ENCODE assay signal across 26 cellular contexts in genomic region chrX:155957843-155958242, GRCh38. TPM values are rescaled to one million over a fixed set of nuclear protein-coding genes. Genes with fewer than 3 reads are reported as not detected.
DNase-seq lines count a peak whose midpoint lies in the region; ATAC-seq and TF ChIP-seq lines count a peak whose summit lies in the region.
"Had no signal": no experiment of that assay in that cellular context is flagged by ENCODE, and none has a peak within 500 bp of the region (broad histone marks: within the 10 kb centered on the region; RNA-seq: fewer than 3 reads in every experiment).

No MANE protein-coding gene starts in this region.

- H3K36me3 ChIP-seq in GM23338 (ENCODE audit: insufficient read depth) (no peaks in the 10 kb centered on the region; the same call in 1 of the 2 replicates), HUES64 (ENCODE audit: insufficient read depth, low read length) (no peaks in the 10 kb centered on the region), endodermal cell (ENCODE audit: control insufficient read depth, insufficient read depth, low read length) (no peaks in the 10 kb centered on the region), mesodermal cell (ENCODE audit: control insufficient read depth, insufficient read depth, low read length) (no peaks in the 10 kb centered on the region)
- H3K36me3 ChIP-seq: BE2C had no signal

- TF ChIP-seq CTCF in GM23338 (conservative IDR thresholded peaks at IDR 0.05; ENCODE audit: low read depth in 2 of 2) (no peak), endodermal cell (conservative IDR thresholded peaks at IDR 0.05) (no peak)

- 0 out of 2 replicates have a peak, but pooled peaks cover 5% of the 10 kb centered on the region for H3K9me2 ChIP-seq in GM23338 (ENCODE audit: insufficient read depth)
- H3K9me2 ChIP-seq: SK-N-SH had no signal

- intact Hi-C loops in sciatic nerve (cut with DNase I): no loop called here

- DNase-seq in GM23338 (ENCODE audit: low spot score) (no peak), endodermal cell (no peak), sciatic nerve (ENCODE audit: low spot score) (no peak)
- no peak for DNase-seq in activated T-cell treated with anti-CD3 and anti-CD28 coated beads, Interleukin-2, amount 50 U/mL, for 1 hour
- DNase-seq: BE2C; Caco-2; CD4-positive, alpha-beta T cell; DMS 273 treated with DMSO at 0.1 percent for 48 hours; DND-41; KG1; NCI-H1092 treated with DMSO at 0.1 percent for 48 hours; NCI-H1436 treated with DMSO at 0.1 percent for 48 hours; NCI-H2029; NCI-H2227 treated with DMSO at 0.1 percent for 48 hours; NCI-H510A; NCI-H748 treated with DMSO at 0.1 percent for 48 hours; SHP77 treated with DMSO at 0.1 percent for 48 hours; SK-N-SH had no signal

- H3K27me3 ChIP-seq in GM23338 (ENCODE audit: insufficient read depth) (no peaks in the 10 kb centered on the region), HUES64 (ENCODE audit: insufficient read depth, low read length) (no peaks in the 10 kb centered on the region), endodermal cell (ENCODE audit: control insufficient read depth, insufficient read depth, low read length, poor library complexity, severe bottlenecking) (no peaks in the 10 kb centered on the region)
- H3K27me3 ChIP-seq: BE2C had no signal

- H3K4me1 Mint-ChIP-seq in GM23338: peaks cover 21% of the 10 kb centered on the region; the same call in 2 of the 3 replicates
- peaks cover 7% of the 10 kb centered on the region for H3K4me1 Mint-ChIP-seq in endodermal cell

- no peaks in the 10 kb centered on the region for H3F3A ChIP-seq in GM23338 (replicated peaks; ENCODE audit: low read depth)

- peak overlapping the region; percentile 87 for H3K27ac Mint-ChIP-seq in GM23338
- H3K27ac Mint-ChIP-seq in endodermal cell: peak overlapping the region; percentile 87
- H3K27ac Mint-ChIP-seq: CD4-positive, alpha-beta T cell had no signal

- H3K4me1 ChIP-seq in GM23338 (ENCODE audit: insufficient read depth) (peaks cover 24% of the 10 kb centered on the region), HUES64 (ENCODE audit: insufficient read depth, low read length) (peaks cover 5% of the 10 kb centered on the region; the same call in 1 of the 2 replicates), endodermal cell (ENCODE audit: control insufficient read depth, insufficient read depth, low read length) (no peaks in the 10 kb centered on the region), mesodermal cell (ENCODE audit: control insufficient read depth, insufficient read depth, low read length, poor library complexity, severe bottlenecking) (no peaks in the 10 kb centered on the region)
- H3K4me1 ChIP-seq: A549, BE2C had no signal

- H3K4me3 Mint-ChIP-seq in GM23338 (peak overlapping the region; percentile 50; the same call in 2 of the 3 replicates), endodermal cell (no peak overlapping the region)
- H3K4me3 Mint-ChIP-seq: CD4-positive, alpha-beta T cell had no signal

- H2AFZ ChIP-seq in GM23338: no peak overlapping the region

- H3K9me3 ChIP-seq in HUES64 (ENCODE audit: insufficient read depth, low read depth, low read length): peaks cover 52% of the 10 kb centered on the region
- H3K9me3 ChIP-seq in endodermal cell (ENCODE audit: control insufficient read depth, low read length): peaks cover 39% of the 10 kb centered on the region
- H3K9me3 ChIP-seq in mesodermal cell (ENCODE audit: control insufficient read depth, low read length): peaks cover 28% of the 10 kb centered on the region
- H3K9me3 ChIP-seq: A549, BE2C, Caco-2, SK-N-SH had no signal

- H3K36me3 Mint-ChIP-seq in GM23338 (ENCODE audit: low read depth) (peaks cover 13% of the 10 kb centered on the region; the same call in 2 of the 3 replicates), endodermal cell (ENCODE audit: low read depth) (peaks cover 4% of the 10 kb centered on the region)

- H3K4me3 ChIP-seq in GM23338 (peak overlapping the region; percentile 33), HUES64 (ENCODE audit: low read length) (peak overlapping the region; percentile 26; the same call in 1 of the 2 replicates), endodermal cell (ENCODE audit: low read length) (no peak overlapping the region), mesodermal cell (ENCODE audit: extremely low read depth, insufficient read depth, low read length, poor library complexity, severe bottlenecking) (no peak overlapping the region)
- H3K4me3 ChIP-seq: A549 had no signal

- 62% methylated on average over 7 of the region's 7 CpGs for WGBS in HUES64
- 76 to 90% methylated on average over 2 to 6 of the region's 7 CpGs for WGBS in endodermal cell (ENCODE audit: insufficient coverage in 1 of 2, insufficient read length in 1 of 2), 2 experiments
- 33 to 80% methylated on average over 1 of the region's 7 CpGs for WGBS in mesodermal cell (ENCODE audit: insufficient coverage in 2 of 2), 2 experiments

- ATAC-seq in GM23338: no peak
- ATAC-seq in HG03097 (IDR thresholded peaks at IDR 0.05; ENCODE audit: low FRiP score, unreplicated experiment): no peak
- no peak for ATAC-seq in sciatic nerve
- no peak for ATAC-seq in GM19455 (IDR thresholded peaks at IDR 0.05; ENCODE audit: unreplicated experiment)
- ATAC-seq: A549, HCT116 had no signal

- H3K27ac ChIP-seq in GM23338 (ENCODE audit: low read depth): 0 out of 2 replicates have a peak overlapping the region, but pooled peaks have one; percentile 28
- H3K27ac ChIP-seq in HUES64 (ENCODE audit: low read depth, low read length): no peak overlapping the region
- H3K27ac ChIP-seq in endodermal cell (ENCODE audit: low read depth, low read length): no peak overlapping the region
- peak overlapping the region; percentile 54 for H3K27ac ChIP-seq in mesodermal cell (ENCODE audit: low read depth, low read length, severe bottlenecking)
- H3K27ac ChIP-seq: A549, RWPE1 had no signal

- H3K9ac ChIP-seq in HUES64 (ENCODE audit: low read depth, low read length) (peak overlapping the region; percentile 50; the same call in 1 of the 2 replicates), endodermal cell (ENCODE audit: extremely low read depth, low read length, poor library complexity, severe bottlenecking) (no peak overlapping the region)
- H3K9ac ChIP-seq: SK-N-SH had no signal

- no peaks in the 10 kb centered on the region for H4K20me1 ChIP-seq in GM23338 (replicated peaks; ENCODE audit: insufficient read depth)

- no peaks in the 10 kb centered on the region for H3K79me2 ChIP-seq in GM23338 (replicated peaks; ENCODE audit: insufficient read depth)

- H3K4me2 ChIP-seq in GM23338: peak overlapping the region; percentile 71; the same call in 1 of the 2 replicates
- H3K4me2 ChIP-seq: A549, SK-N-SH had no signal

- H3K9me3 Mint-ChIP-seq in GM23338: peaks cover 68% of the 10 kb centered on the region
- peaks cover 56% of the 10 kb centered on the region for H3K9me3 Mint-ChIP-seq in endodermal cell

- H3K27me3 Mint-ChIP-seq in GM23338 (ENCODE audit: insufficient read depth, low read depth, poor library complexity): no peaks in the 10 kb centered on the region
- no peaks in the 10 kb centered on the region for H3K27me3 Mint-ChIP-seq in endodermal cell (ENCODE audit: insufficient read depth)
- H3K27me3 Mint-ChIP-seq: CD4-positive, alpha-beta T cell had no signal

TF ChIP-seq in GM23338, 12 proteins besides CTCF, POLR2A, EP300 and RAD21 (continues in another document):
- TF ChIP-seq JUNB (IDR thresholded peaks at IDR 0.05; ENCODE audit: unreplicated experiment): no peak
- no peak for TF ChIP-seq REST (IDR thresholded peaks at IDR 0.05; ENCODE audit: unreplicated experiment)
- TF ChIP-seq ZNF331 (CRISPR knock-in tag; IDR thresholded peaks at IDR 0.05; ENCODE audit: low read depth): no peak
- TF ChIP-seq ZNF114 (CRISPR knock-in tag; IDR thresholded peaks at IDR 0.05): no peak
- TF ChIP-seq CREB1 (CRISPR knock-in tag; IDR thresholded peaks at IDR 0.05; ENCODE audit: low read depth): no peak
- TF ChIP-seq EZH2phosphoT487 (IDR thresholded peaks at IDR 0.05; ENCODE audit: unreplicated experiment): no peak
- TF ChIP-seq ETS1 (IDR thresholded peaks at IDR 0.05): no peak

RNA-seq across cellular contexts. Expression of gene IL9R, which starts 39.7 kb away (rescaled TPM):
- 0.31 and 1.6 TPM in 2 replicates for total RNA-seq in GM23338 (2014; rRNA removed; shearing (Covaris generic))
- 0.21 and 0.39 TPM in 2 replicates for polyA plus RNA-seq in GM23338 (2016; fragmentation: Nextera tagmentation; extraction: Ambion mirVana)
- polyA plus RNA-seq in HUES64 (2013, experiment 1 of 2): not detected
- not detected for polyA plus RNA-seq in HUES64 (2013, experiment 2 of 2)
- under 1 TPM; 0.31 to 0.62 TPM for total RNA-seq in endodermal cell
- 0.11 TPM for polyA plus RNA-seq in endodermal cell (2013, experiment 1 of 2)
- 0.37 TPM for polyA plus RNA-seq in endodermal cell (2013, experiment 2 of 2)
- not detected for polyA plus RNA-seq in mesodermal cell (2013, experiment 1 of 2)
- not detected for polyA plus RNA-seq in mesodermal cell (2013, experiment 2 of 2)
- not detected for total RNA-seq in sciatic nerve
- total RNA-seq: Caco-2, G401 had no signal

Comparison
In these comparisons a context has a peak if more than half of its experiments do, and no peak if none do; other contexts are left out.
1. H3K27ac ChIP-seq: peak in GM23338 (single experiment) and mesodermal cell (single experiment); none in HUES64 (single experiment) and endodermal cell (single experiment).
2. H3K4me3 ChIP-seq: peak in GM23338 (single experiment) and HUES64 (single experiment); none in endodermal cell (single experiment) and mesodermal cell (single experiment).